3 cellular contexts compared by ENCODE assay signal in genomic region chr6:164129218-164129617, GRCh38.
"Had no signal": no experiment of that assay in that cellular context is flagged by ENCODE, and none has a peak within 500 bp of the region (broad histone marks: within the 10 kb centered on the region; RNA-seq: fewer than 3 reads in every experiment).

No MANE protein-coding gene starts in this region.

- H3K4me3 ChIP-seq: GM12878 had no signal

- ATAC-seq: GM12878 had no signal

- DNase-seq: GDM1, GF-D8 had no signal
